28 cellular contexts compared by ENCODE assay signal in genomic region chr4:4820739-4821138, GRCh38. TPM values are rescaled to one million over a fixed set of nuclear protein-coding genes. Genes with fewer than 3 reads are reported as not detected.
"Had no signal": no experiment of that assay in that cellular context is flagged by ENCODE, and none has a peak within 500 bp of the region (broad histone marks: within the 10 kb centered on the region; RNA-seq: fewer than 3 reads in every experiment).

No MANE protein-coding gene starts in this region.

- H3K4me3 Mint-ChIP-seq: activated B cell treated with CpG ODN at 0.5 μM for 24 hours; activated CD4-positive, alpha-beta memory T cell treated with anti-CD3 and anti-CD28 coated beads for 36 hours; activated CD4-positive, alpha-beta T cell treated with anti-CD3 and anti-CD28 coated beads, Interleukin-2, amount 10 ng/mL, durations not matched to agents 7 days and 5 days; activated naive CD4-positive, alpha-beta T cell treated with anti-CD3 and anti-CD28 coated beads, Interleukin-2, amount 10 ng/mL, durations not matched to agents 7 days and 5 days; activated naive CD8-positive, alpha-beta T cell treated with anti-CD3 and anti-CD28 coated beads for 36 hours; activated T-cell treated with anti-CD3 and anti-CD28 coated beads, Interleukin-2, amount 50 U/mL, for 72 hours; T-helper 17 cell had no signal

- DNase-seq: activated B cell treated with CpG ODN at 0.5 μM for 24 hours; activated CD4-positive, alpha-beta memory T cell treated with anti-CD3 and anti-CD28 coated beads for 36 hours; activated CD4-positive, alpha-beta T cell treated with anti-CD3 and anti-CD28 coated beads, Interleukin-2, amount 10 ng/mL, durations not matched to agents 7 days and 5 days; activated CD8-positive, alpha-beta memory T cell treated with anti-CD3 and anti-CD28 coated beads, Interleukin-2, amount 50 U/mL, for 4 hours; activated gamma-delta T cell treated with Interleukin-2 at 50 U/mL for 16 hours; activated naive CD4-positive, alpha-beta T cell treated with anti-CD3 and anti-CD28 coated beads, Interleukin-2, amount 10 ng/mL, durations not matched to agents 7 days and 5 days; activated naive CD8-positive, alpha-beta T cell treated with anti-CD3 and anti-CD28 coated beads for 36 hours; activated T-cell treated with anti-CD3 and anti-CD28 coated beads, Interleukin-2, amount 50 U/mL, for 72 hours; aorta; body of pancreas; MG63; MV-4-11; NCI-H1417 treated with DMSO at 0.1 percent for 48 hours; NCI-H1694; NCI-H2029; NCI-H2107; NCI-H2171 treated with DMSO at 0.1 percent for 48 hours; NCI-H226; NCI-H510A; NCI-H526 treated with DMSO at 0.1 percent for 48 hours; NCI-H82; SIG-M5; T-helper 17 cell; T-helper 9 cell had no signal

- H3K36me3 Mint-ChIP-seq: activated naive CD4-positive, alpha-beta T cell treated with anti-CD3 and anti-CD28 coated beads, Interleukin-2, amount 10 ng/mL, durations not matched to agents 7 days and 5 days; activated naive CD8-positive, alpha-beta T cell treated with anti-CD3 and anti-CD28 coated beads for 36 hours had no signal

- H3K9me3 ChIP-seq: adrenal gland, MG63 had no signal

- H3K4me2 ChIP-seq: KMS-11 had no signal

- H3K4me1 Mint-ChIP-seq: activated B cell treated with CpG ODN at 0.5 μM for 24 hours; activated CD4-positive, alpha-beta T cell treated with anti-CD3 and anti-CD28 coated beads, Interleukin-2, amount 10 ng/mL, durations not matched to agents 7 days and 5 days; activated naive CD4-positive, alpha-beta T cell treated with anti-CD3 and anti-CD28 coated beads, Interleukin-2, amount 10 ng/mL, durations not matched to agents 7 days and 5 days; activated naive CD8-positive, alpha-beta T cell treated with anti-CD3 and anti-CD28 coated beads for 36 hours; T-helper 17 cell had no signal

- H3K36me3 ChIP-seq: adrenal gland, cardiac muscle cell, MG63 had no signal

- H3K27me3 Mint-ChIP-seq: activated CD4-positive, alpha-beta memory T cell treated with anti-CD3 and anti-CD28 coated beads for 36 hours; activated CD4-positive, alpha-beta T cell treated with anti-CD3 and anti-CD28 coated beads, Interleukin-2, amount 10 ng/mL, durations not matched to agents 7 days and 5 days; activated naive CD4-positive, alpha-beta T cell treated with anti-CD3 and anti-CD28 coated beads, Interleukin-2, amount 10 ng/mL, durations not matched to agents 7 days and 5 days; T-helper 17 cell had no signal

- H3K27ac ChIP-seq: body of pancreas, cardiac muscle cell, KMS-11 had no signal

- ATAC-seq: activated T-cell treated with anti-CD3 and anti-CD28 coated beads, Interleukin-2, amount 50 U/mL, for 72 hours; body of pancreas; T-helper 17 cell had no signal

- H3K27me3 ChIP-seq: adrenal gland, body of pancreas, cardiac muscle cell, MG63 had no signal

- H3K4me1 ChIP-seq: adrenal gland, body of pancreas had no signal

- H3K27ac Mint-ChIP-seq: activated B cell treated with CpG ODN at 0.5 μM for 24 hours; activated CD4-positive, alpha-beta memory T cell treated with anti-CD3 and anti-CD28 coated beads for 36 hours; activated CD4-positive, alpha-beta T cell treated with anti-CD3 and anti-CD28 coated beads, Interleukin-2, amount 10 ng/mL, durations not matched to agents 7 days and 5 days; activated naive CD4-positive, alpha-beta T cell treated with anti-CD3 and anti-CD28 coated beads, Interleukin-2, amount 10 ng/mL, durations not matched to agents 7 days and 5 days; activated naive CD8-positive, alpha-beta T cell treated with anti-CD3 and anti-CD28 coated beads for 36 hours; activated T-cell treated with anti-CD3 and anti-CD28 coated beads, Interleukin-2, amount 50 U/mL, for 72 hours; activated T-helper 2 cell treated with anti-CD3 and anti-CD28 coated beads, Interferon-gamma antibody, Interleukin-2, Interleukin-4, amounts not matched to agents 10 μg/mL and 5 μg/mL and 100 μg/mL, durations not matched to agents 14 hours and 24 hours and 36 hours; T-helper 17 cell had no signal

- H3K4me3 ChIP-seq: adrenal gland, body of pancreas, cardiac muscle cell, MG63 had no signal

RNA-seq across cellular contexts. Expression of gene MSX1, which starts 38.7 kb away (rescaled TPM):
- total RNA-seq: activated B cell treated with CpG ODN at 0.5 μM for 24 hours; activated CD4-positive, alpha-beta T cell treated with anti-CD3 and anti-CD28 coated beads, Interleukin-2, amount 10 ng/mL, durations not matched to agents 7 days and 5 days; activated T-cell treated with anti-CD3 and anti-CD28 coated beads, Interleukin-2, amount 50 U/mL, for 72 hours; activated T-helper 2 cell treated with anti-CD3 and anti-CD28 coated beads, Interferon-gamma antibody, Interleukin-2, Interleukin-4, amounts not matched to agents 10 μg/mL and 5 μg/mL and 100 μg/mL, durations not matched to agents 14 hours and 24 hours and 36 hours; T-helper 17 cell had no signal
